Comparison of ENCODE assay signal across 9 cellular contexts in the genomic region with DNA sequence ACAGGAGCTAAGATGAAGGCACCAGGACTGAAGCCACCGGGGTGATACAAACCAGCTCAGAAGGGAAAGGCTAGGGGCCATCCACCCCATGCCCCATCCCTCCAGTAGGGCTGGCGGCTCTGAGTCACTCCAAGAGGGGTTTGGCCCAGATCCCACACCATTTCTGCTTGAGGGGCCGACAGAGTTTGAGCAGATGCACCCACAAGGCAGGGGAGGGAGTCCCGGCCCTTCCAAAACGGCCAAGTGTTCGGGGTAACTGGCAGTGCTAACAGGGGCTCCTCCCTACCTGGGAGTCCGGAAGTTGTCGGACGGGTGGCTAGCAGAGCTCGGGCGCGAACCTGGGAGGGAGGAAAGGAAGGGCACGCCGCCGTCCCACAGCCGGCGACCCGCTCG. TPM values are rescaled to one million over a fixed set of nuclear protein-coding genes. Genes with fewer than 3 reads are reported as not detected.
A peak's percentile ranks its signal among the peaks of the same experiment; 100 is the strongest.
DNase-seq lines count a peak whose midpoint lies in the region; ATAC-seq and TF ChIP-seq lines count a peak whose summit lies in the region.
"Had no signal": no experiment of that assay in that cellular context is flagged by ENCODE, and none has a peak within 500 bp of the region (broad histone marks: within the 10 kb centered on the region; RNA-seq: fewer than 3 reads in every experiment).

No MANE protein-coding gene starts in this region.

- H3K36me3 Mint-ChIP-seq in neural crest cell (ENCODE audit: low read depth): peaks cover 5% of the 10 kb centered on the region

- H3K4me1 ChIP-seq in esophagus squamous epithelium: peaks cover 6 to 47% (median 10%) of the 10 kb centered on the region in 3 donors

- H3K9me3 ChIP-seq in esophagus squamous epithelium: no peaks in the 10 kb centered on the region

- DNase-seq in AG20443 (ENCODE audit: low spot score) (peak; percentile 34), esophagus squamous epithelium (lab: John Stamatoyannopoulos, UW) (no peak), neural crest cell (ENCODE audit: low read depth, low spot score) (no peak), SKM-1 (lab: John Stamatoyannopoulos, UW; ENCODE audit: unreplicated experiment) (no peak), mucosa of gallbladder (ENCODE audit: low spot score) (no peak)

- TF ChIP-seq POLR2A in esophagus squamous epithelium (IDR thresholded peaks at IDR 0.05): no peak

- H3K27me3 Mint-ChIP-seq in neural crest cell (ENCODE audit: low read depth): no peaks in the 10 kb centered on the region

- peak overlapping the region; percentile 91 to 99 (median 97) for H3K27ac ChIP-seq in esophagus squamous epithelium

- peaks cover 6% of the 10 kb centered on the region for H3K4me1 Mint-ChIP-seq in neural crest cell

- H3K27me3 ChIP-seq in esophagus squamous epithelium: no peaks in the 10 kb centered on the region

- ATAC-seq in GM19035 (IDR thresholded peaks at IDR 0.05; ENCODE audit: unreplicated experiment): peak; percentile 30
- ATAC-seq in HG03432 (IDR thresholded peaks at IDR 0.05; ENCODE audit: unreplicated experiment): peak; percentile 15

- intact Hi-C loops in esophagus squamous epithelium (cut with DNase I): no loop called here

- 0 to 17% methylated on average over 1 to 2 of the region's 19 CpGs for WGBS in esophagus squamous epithelium, 2 donors

- TF ChIP-seq CTCF in WI38 (IDR thresholded peaks at IDR 0.05; ENCODE audit: low read depth, low read length) (no peak), esophagus squamous epithelium (IDR thresholded peaks at IDR 0.05) (no peak), neural crest cell (conservative IDR thresholded peaks at IDR 0.05) (no peak)

- H3K27ac Mint-ChIP-seq in neural crest cell (ENCODE audit: unreplicated experiment): peak overlapping the region; percentile 8

- H3K4me3 ChIP-seq in WI38 (ENCODE audit: low read depth, low read length) (peak overlapping the region; percentile 61), esophagus squamous epithelium (peak overlapping the region; percentile 57 to 80 (median 71))

- no peaks in the 10 kb centered on the region for H3K9me3 Mint-ChIP-seq in neural crest cell

- peak overlapping the region; percentile 87 for H3K4me3 Mint-ChIP-seq in neural crest cell

- peaks cover 0 to 17% (median 0%) of the 10 kb centered on the region in 3 donors for H3K36me3 ChIP-seq in esophagus squamous epithelium

RNA-seq across cellular contexts. Expression of gene SLC10A3, which starts 0.4 kb away (rescaled TPM):
- 10 to 100 TPM; 26.1 to 38.5 (median 29.5) TPM for total RNA-seq in esophagus squamous epithelium
- total RNA-seq in neural crest cell: 7.8 TPM in 2 replicates
- 32.2 TPM for total RNA-seq in mucosa of gallbladder

RNA-seq across cellular contexts. Expression of gene UBL4A, which starts 3.6 kb away (rescaled TPM):
- 10 to 100 TPM; 32.9 to 41.1 (median 38.2) TPM for total RNA-seq in esophagus squamous epithelium
- 39.2 and 39.5 TPM in 2 replicates for total RNA-seq in neural crest cell
- 38.2 TPM for total RNA-seq in mucosa of gallbladder

RNA-seq across cellular contexts. Expression of gene LAGE3, which starts 10.9 kb away (rescaled TPM):
- total RNA-seq in esophagus squamous epithelium (10 to 100 TPM; 18.2 to 44.3 (median 21.9) TPM), neural crest cell (20.7 and 22.6 TPM in 2 replicates), mucosa of gallbladder (26.3 TPM)

RNA-seq across cellular contexts. Expression of gene FAM3A, which starts 26.0 kb away (rescaled TPM):
- 10 to 100 TPM; 30.5 to 50.8 (median 40.9) TPM for total RNA-seq in esophagus squamous epithelium
- total RNA-seq in neural crest cell: 25.8 and 29.9 TPM in 2 replicates
- 75.3 TPM for total RNA-seq in mucosa of gallbladder

RNA-seq across cellular contexts. Expression of gene PLXNA3, which starts 31.9 kb away (rescaled TPM):
- total RNA-seq in esophagus squamous epithelium: 1 to 10 TPM; 4.4 to 5.9 (median 5.4) TPM
- total RNA-seq in neural crest cell: 74.1 and 75.1 TPM in 2 replicates
- 75.6 TPM for total RNA-seq in mucosa of gallbladder
- total RNA-seq: SK-MEL-5 had no signal
